In genomic region chrX:134460861-134461218, GRCh38 we compare ENCODE assay signal across 8 cellular contexts. TPM values are rescaled to one million over a fixed set of nuclear protein-coding genes. Genes with fewer than 3 reads are reported as not detected.
DNase-seq lines count a peak whose midpoint lies in the region; ATAC-seq and TF ChIP-seq lines count a peak whose summit lies in the region.

No MANE protein-coding gene starts in this region.

- TF ChIP-seq CTCF in mammary epithelial cell (conservative IDR thresholded peaks at IDR 0.05 in 1 of 2, IDR thresholded peaks at IDR 0.05 in 1 of 2; ENCODE audit: extremely low read depth in 1 of 2, insufficient read depth in 1 of 2, low read depth in 1 of 2, low read length in 2 of 2) (no peak), mesothelial cell of epicardium (IDR thresholded peaks at IDR 0.05; ENCODE audit: unreplicated experiment) (no peak)

- no peak for ATAC-seq in HG02759 (IDR thresholded peaks at IDR 0.05; ENCODE audit: unreplicated experiment)

- intact Hi-C loops in mammary epithelial cell (cut with micrococcal nuclease): no loop called here

- H3K9me3 ChIP-seq in MG63: no peaks in the 10 kb centered on the region
- H3K9me3 ChIP-seq in mammary epithelial cell (replicated peaks; ENCODE audit: insufficient read depth, low read length): no peaks in the 10 kb centered on the region

- H3K4me3 ChIP-seq in MG63 (peak overlapping the region; percentile 59), mammary epithelial cell (replicated peaks in 1 of 3; ENCODE audit: insufficient read depth in 1 of 3, low read depth in 2 of 3, low read length in 3 of 3) (peak overlapping the region; percentile 58 to 65 (median 61))

- H3K79me2 ChIP-seq in mammary epithelial cell (ENCODE audit: insufficient read depth, low read length): peaks cover 51% of the 10 kb centered on the region

- H4K20me1 ChIP-seq in mammary epithelial cell (ENCODE audit: insufficient read depth, low read length): no peaks in the 10 kb centered on the region

- H3K4me1 ChIP-seq in mammary epithelial cell (ENCODE audit: insufficient read depth, low read length): peaks cover 3% of the 10 kb centered on the region

- no peaks in the 10 kb centered on the region for H3K27me3 Mint-ChIP-seq in mesothelial cell of epicardium (ENCODE audit: low read depth)

- H3K27ac Mint-ChIP-seq in mesothelial cell of epicardium: no peak overlapping the region

- WGBS in mammary epithelial cell (ENCODE audit: low coverage, missing lambda C conversion rate): 48% methylated on average over 9 of the region's 9 CpGs

- peak overlapping the region; percentile 79 for H2AFZ ChIP-seq in mammary epithelial cell (ENCODE audit: low read depth, low read length)

- H3K4me3 Mint-ChIP-seq in mesothelial cell of epicardium: peak overlapping the region; percentile 76

- H3K4me2 ChIP-seq in mammary epithelial cell (ENCODE audit: insufficient read depth, low read depth, low read length): peak overlapping the region; percentile 71

- peaks cover 8% of the 10 kb centered on the region for H3K9me3 Mint-ChIP-seq in mesothelial cell of epicardium

- H3K36me3 ChIP-seq in MG63 (no peaks in the 10 kb centered on the region; the same call in 1 of the 2 replicates), mammary epithelial cell (ENCODE audit: insufficient read depth, low read length) (no peaks in the 10 kb centered on the region)

- H3K4me1 Mint-ChIP-seq in mesothelial cell of epicardium: peaks cover 7% of the 10 kb centered on the region

- CTCF ChIA-PET in mammary epithelial cell (lab: Charles Lee; ENCODE audit: low non-redundant PET): no interaction called here

- BruUV-seq in mammary epithelial cell (replicated peaks; lab: Mats Ljungman, UMichigan): no TSS peak

- H3K27me3 ChIP-seq in MG63: no peaks in the 10 kb centered on the region
- no peaks in the 10 kb centered on the region for H3K27me3 ChIP-seq in mammary epithelial cell (ENCODE audit: insufficient read depth, low read length)

- H3K27ac ChIP-seq in mammary epithelial cell (ENCODE audit: insufficient read depth, low read depth, low read length): peak overlapping the region; percentile 69

- no peaks in the 10 kb centered on the region for H3K36me3 Mint-ChIP-seq in mesothelial cell of epicardium

- in situ Hi-C loops in mammary epithelial cell (cut with MboI; ENCODE audit: low sequenced_read_pairs in 2 of 2): no loop called here

- DNase-seq in activated T-cell treated with anti-CD3 and anti-CD28 coated beads for 48 hours (ENCODE audit: low read depth) (peak; percentile 2), MG63 (no peak), mammary epithelial cell (peak; percentile 3), mesothelial cell of epicardium (ENCODE audit: low spot score in 2 of 2, unreplicated experiment in 2 of 2) (no peak), activated gamma-delta T cell (lab: John Stamatoyannopoulos, UW) (no peak)
- DNase-seq in activated T-cell treated with anti-CD3 and anti-CD28 coated beads, Interleukin-2, amount 50 U/mL, for 48 hours: no peak
- no peak for DNase-seq in stimulated activated CD4-positive, alpha-beta T cell treated with anti-CD3 and anti-CD28 coated beads, Interleukin-2, amount 100 ng/mL, for 24 hours

- dilution Hi-C loops in mammary epithelial cell (cut with HindIII; ENCODE audit: low sequenced_read_pairs): no loop called here

- peak overlapping the region; percentile 78 for H3K9ac ChIP-seq in mammary epithelial cell (ENCODE audit: insufficient read depth, low read length)

RNA-seq across cellular contexts. Expression of gene HPRT1, which starts 0.9 kb away (rescaled TPM):
- 48.4 and 49.7 TPM in 2 replicates for total RNA-seq in MG63 (2014; rRNA removed; shearing (Covaris generic); ENCODE audit: low replicate concordance)
- 10 to 100 TPM; 10.7 to 48.1 TPM for total RNA-seq in mammary epithelial cell
- polyA plus RNA-seq in mammary epithelial cell: 39.6 TPM
- polyA minus RNA-seq in mammary epithelial cell: 21.6 TPM
- 17.8 to 21.8 TPM (median 18.3 TPM) in 3 replicates for total RNA-seq in mesothelial cell of epicardium

Comparison
In these comparisons a context has a peak if more than half of its experiments do, and no peak if none do; other contexts are left out.
1. DNase-seq: peak in activated T-cell treated with anti-CD3 and anti-CD28 coated beads for 48 hours (single experiment) and mammary epithelial cell (single experiment); none in activated T-cell treated with anti-CD3 and anti-CD28 coated beads, Interleukin-2, amount 50 U/mL, for 48 hours (0 of 2), MG63 (single experiment), mesothelial cell of epicardium (0 of 2), activated gamma-delta T cell (single experiment) and stimulated activated CD4-positive, alpha-beta T cell treated with anti-CD3 and anti-CD28 coated beads, Interleukin-2, amount 100 ng/mL, for 24 hours (0 of 2).